1 cellular context compared by ENCODE assay signal in genomic region chr14:22570132-22570949, GRCh38.
TF ChIP-seq lines count a peak whose summit lies in the region.

No MANE protein-coding gene starts in this region.

TF ChIP-seq in GM12878, 131 proteins besides CTCF, POLR2A, EP300 and RAD21 (continued from another document and continues in another):
- 0 out of 2 replicates have a peak, but pooled peaks have one; percentile 44 for TF ChIP-seq HSF1 (IDR thresholded peaks at IDR 0.05; ENCODE audit: low read depth, low read length)
- TF ChIP-seq SUPT20H (IDR thresholded peaks at IDR 0.05; ENCODE audit: borderline replicate concordance, control insufficient read depth, low read depth, low read length), result no peak
- TF ChIP-seq STAT3 (IDR thresholded peaks at IDR 0.05; ENCODE audit: low read depth, low read length), result peak; percentile 87; the same call in 1 of the 2 replicates
- TF ChIP-seq NR2F1 (conservative IDR thresholded peaks at IDR 0.05), result peak; percentile 66
- TF ChIP-seq HDAC2 (IDR thresholded peaks at IDR 0.05), result no peak
- TF ChIP-seq KAT2A (conservative IDR thresholded peaks at IDR 0.05; ENCODE audit: control insufficient read depth, low read depth, low read length), result no peak
- no peak; the same call in 1 of the 2 replicates for TF ChIP-seq CHD1 (IDR thresholded peaks at IDR 0.05; ENCODE audit: low read depth, low read length)
- 0 out of 2 replicates have a peak, but pooled peaks have one; percentile 39 for TF ChIP-seq POLR2AphosphoS2 (IDR thresholded peaks at IDR 0.05; ENCODE audit: low read depth, low read length)
- no peak for TF ChIP-seq CHD4 (IDR thresholded peaks at IDR 0.05)
- peak; percentile 82 for TF ChIP-seq RELA (IDR thresholded peaks at IDR 0.05; ENCODE audit: borderline replicate concordance, partially characterized antibody)
- peak; percentile 100 for TF ChIP-seq SMC3 (IDR thresholded peaks at IDR 0.05; ENCODE audit: borderline replicate concordance, low read length)
- TF ChIP-seq SRF (IDR thresholded peaks at IDR 0.05; ENCODE audit: low read depth in 2 of 2, low read length in 2 of 2), result no peak
- no peak for TF ChIP-seq SUZ12 (IDR thresholded peaks at IDR 0.05; ENCODE audit: unreplicated experiment)
- TF ChIP-seq NKRF (conservative IDR thresholded peaks at IDR 0.05), result no peak
- peak; percentile 73 for TF ChIP-seq CREM (IDR thresholded peaks at IDR 0.05; ENCODE audit: low read depth)
- no peak; the same call in 1 of the 2 replicates for TF ChIP-seq PKNOX1 (IDR thresholded peaks at IDR 0.05)
- TF ChIP-seq HDAC6 (IDR thresholded peaks at IDR 0.05; ENCODE audit: unreplicated experiment), result no peak
- TF ChIP-seq SPI1 (IDR thresholded peaks at IDR 0.05; ENCODE audit: borderline replicate concordance, insufficient read depth, low read depth, low read length), result no peak
- no peak for TF ChIP-seq CEBPZ (IDR thresholded peaks at IDR 0.05; ENCODE audit: low read depth, low read length)
- peak; percentile 68; the same call in 1 of the 2 replicates for TF ChIP-seq MYB (IDR thresholded peaks at IDR 0.05; ENCODE audit: borderline replicate concordance, low read depth, low read length)
- TF ChIP-seq ZNF217 (IDR thresholded peaks at IDR 0.05), result 0 out of 2 replicates have a peak, but pooled peaks have one; percentile 36
- 0 out of 2 replicates have a peak, but pooled peaks have one; percentile 19 for TF ChIP-seq SMAD5 (IDR thresholded peaks at IDR 0.05; ENCODE audit: low read depth)
- no peak for TF ChIP-seq CEBPB (IDR thresholded peaks at IDR 0.05; ENCODE audit: borderline replicate concordance in 1 of 2, low read depth in 2 of 2, low read length in 2 of 2)
- no peak; the same call in 1 of the 2 replicates for TF ChIP-seq FOXK2 (IDR thresholded peaks at IDR 0.05)
- TF ChIP-seq SIN3A (IDR thresholded peaks at IDR 0.05; ENCODE audit: low read depth, low read length), result no peak
- TF ChIP-seq IKZF2 (IDR thresholded peaks at IDR 0.05), result peak; percentile 51 to 85; a peak in 2 of 4 replicates
- TF ChIP-seq BCL3 (IDR thresholded peaks at IDR 0.05; ENCODE audit: borderline replicate concordance, insufficient read depth, low read depth, low read length, poor library complexity, severe bottlenecking), result peak; percentile 41
- peak; percentile 65; the same call in 1 of the 2 replicates for TF ChIP-seq ATF3 (IDR thresholded peaks at IDR 0.05; ENCODE audit: borderline replicate concordance, extremely low read depth, low read depth, low read length)
- TF ChIP-seq PAX5 (IDR thresholded peaks at IDR 0.05; ENCODE audit: borderline replicate concordance, low read depth, low read length), result peak; percentile 68
- TF ChIP-seq MYC (IDR thresholded peaks at IDR 0.05; ENCODE audit: insufficient read depth, insufficient read length, insufficient replicate concordance, low read length, severe bottlenecking), result no peak
- no peak for TF ChIP-seq CBX3 (IDR thresholded peaks at IDR 0.05; ENCODE audit: borderline replicate concordance, low read depth)
- TF ChIP-seq SKIL (IDR thresholded peaks at IDR 0.05; ENCODE audit: low read depth, poor library complexity, severe bottlenecking), result peak; percentile 94
- TF ChIP-seq BHLHE40 (IDR thresholded peaks at IDR 0.05; ENCODE audit: borderline replicate concordance in 1 of 2, low read depth in 2 of 2, low read length in 1 of 2), result peak; percentile 57 to 75; a peak in 2 of 4 replicates
- TF ChIP-seq ZBTB11 (CRISPR knock-in tag; IDR thresholded peaks at IDR 0.05), result peak; percentile 86
- no peak for TF ChIP-seq ZZZ3 (IDR thresholded peaks at IDR 0.05; ENCODE audit: control insufficient read depth, insufficient read length, low read depth)
- no peak for TF ChIP-seq IRF5 (IDR thresholded peaks at IDR 0.05; ENCODE audit: borderline replicate concordance)
- TF ChIP-seq SMAD1 (IDR thresholded peaks at IDR 0.05; ENCODE audit: low read depth, partially characterized antibody), result no peak
- TF ChIP-seq CHD2 (IDR thresholded peaks at IDR 0.05; ENCODE audit: borderline replicate concordance, low read depth, low read length), result peak; percentile 79
- TF ChIP-seq GATAD2B (conservative IDR thresholded peaks at IDR 0.05; ENCODE audit: low read depth), result 0 out of 2 replicates have a peak, but pooled peaks have one; percentile 34
- TF ChIP-seq MLLT1 (IDR thresholded peaks at IDR 0.05), result peak; percentile 96
- peak; percentile 93 for TF ChIP-seq SMARCA5 (IDR thresholded peaks at IDR 0.05)
- 0 out of 2 replicates have a peak, but pooled peaks have one; percentile 80 for TF ChIP-seq TBL1XR1 (IDR thresholded peaks at IDR 0.05; ENCODE audit: low read depth, low read length)
- no peak; the same call in none of the 2 replicates for TF ChIP-seq SREBF2 (IDR thresholded peaks at IDR 0.05; ENCODE audit: low read length)
